ENCODE assay signal across 1 cellular context in the genomic region with DNA sequence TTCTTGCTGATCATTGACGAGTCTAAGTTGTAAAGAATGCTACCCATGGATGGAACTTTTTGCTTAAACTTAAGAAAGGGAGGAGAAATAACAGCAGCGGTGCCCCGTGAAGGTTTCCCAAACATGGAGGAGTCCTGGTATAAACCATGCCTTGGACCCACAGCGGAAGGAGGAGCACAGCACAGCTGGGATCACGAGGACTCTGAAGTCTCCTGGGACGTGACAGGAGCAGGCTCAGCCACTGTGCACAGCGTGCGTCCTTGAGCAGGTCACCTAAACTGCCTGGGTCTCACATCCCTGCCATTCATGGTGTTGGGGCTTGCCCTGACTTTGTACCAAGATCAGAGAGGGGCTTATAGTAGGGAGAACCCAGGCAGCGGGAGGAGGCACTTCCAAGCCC.
TF ChIP-seq lines count a peak whose summit lies in the region.

No MANE protein-coding gene starts in this region.

TF ChIP-seq in HepG2, 621 proteins besides CTCF, POLR2A, EP300 and RAD21:
- TF ChIP-seq ZNF263 (CRISPR knock-in tag; IDR thresholded peaks at IDR 0.05) = peak; percentile 67
- TF ChIP-seq RFX3 (CRISPR knock-in tag; IDR thresholded peaks at IDR 0.05) = no peak
- TF ChIP-seq TOE1 (CRISPR knock-in tag; IDR thresholded peaks at IDR 0.05) = no peak
- TF ChIP-seq FOSL1 (CRISPR knock-in tag; IDR thresholded peaks at IDR 0.05; ENCODE audit: borderline replicate concordance) = no peak
- TF ChIP-seq RBFOX2 (IDR thresholded peaks at IDR 0.05; ENCODE audit: low read depth, low read length) = no peak
- no peak for TF ChIP-seq PAWR (CRISPR knock-in tag; IDR thresholded peaks at IDR 0.05; ENCODE audit: borderline replicate concordance)
TF ChIP-seq in HepG2: peak in this region for 1.
